20 cellular contexts compared by ENCODE assay signal in genomic region chr5:54988218-54988617, GRCh38. TPM values are rescaled to one million over a fixed set of nuclear protein-coding genes. Genes with fewer than 3 reads are reported as not detected.
DNase-seq lines count a peak whose midpoint lies in the region; ATAC-seq, FAIRE-seq and TF ChIP-seq lines count a peak whose summit lies in the region.
"Had no signal": no experiment of that assay in that cellular context is flagged by ENCODE, and none has a peak within 500 bp of the region (broad histone marks: within the 10 kb centered on the region; RNA-seq: fewer than 3 reads in every experiment).

No MANE protein-coding gene starts in this region.

- POLR2A ChIA-PET in CD8-positive, alpha-beta memory T cell (lab: Charles Lee): interaction anchor here (0.6 kb wide), 1 partner anchor 229 kb away, joined by 8 read pairs; no protein-coding TSS in a partner anchor
- POLR2A ChIA-PET in GM12878 (lab: Charles Lee): no interaction called here

- no peak overlapping the region for H2AFZ ChIP-seq in GM12878 (ENCODE audit: control insufficient read depth, low read depth, low read length)

- no peak for TF ChIP-seq CTCF in GM12878 (IDR thresholded peaks at IDR 0.05 in 2 of 3, conservative IDR thresholded peaks at IDR 0.05 in 1 of 3; ENCODE audit: control insufficient read depth in 2 of 3, extremely low read depth in 1 of 3, insufficient read depth in 1 of 3, low read depth in 3 of 3, low read length in 3 of 3)
- TF ChIP-seq CTCF in prostate gland (IDR thresholded peaks at IDR 0.05): no peak

- no peaks in the 10 kb centered on the region for H3K27me3 ChIP-seq in CD4-positive, CD25-positive, alpha-beta regulatory T cell (ENCODE audit: control insufficient read depth, insufficient read depth, low read length)
- no peaks in the 10 kb centered on the region for H3K27me3 ChIP-seq in CD8-positive, alpha-beta memory T cell (ENCODE audit: insufficient read depth, low read length, poor library complexity, severe bottlenecking)
- H3K27me3 ChIP-seq in GM12878 (replicated peaks in 1 of 2; ENCODE audit: control insufficient read depth in 2 of 2, insufficient read depth in 2 of 2, low read length in 1 of 2): no peaks in the 10 kb centered on the region; a peak in 2 of 4 replicates
- H3K27me3 ChIP-seq in prostate gland (replicated peaks; ENCODE audit: insufficient read depth): no peaks in the 10 kb centered on the region

- H3K79me2 ChIP-seq in GM12878 (ENCODE audit: control insufficient read depth, insufficient read depth, low read length): no peaks in the 10 kb centered on the region

- no peak for DNase-seq in CD4-positive, CD25-positive, alpha-beta regulatory T cell
- no peak for DNase-seq in CD8-positive, alpha-beta memory T cell
- DNase-seq in NCI-H1694 (lab: John Stamatoyannopoulos, UW) (peak; percentile 54), GM12878 (ENCODE audit: low read depth, low spot score) (no peak), OCI-M1 (lab: John Stamatoyannopoulos, UW) (no peak), prostate gland (ENCODE audit: low spot score) (no peak)
- DNase-seq: C1 segment of cervical spinal cord; DMS53; KBM-7; NCI-H1092; NCI-H1436 treated with DMSO at 0.1 percent for 48 hours; NCI-H2081; NCI-H748 treated with DMSO at 0.1 percent for 48 hours; NK-92 treated with Interleukin-12 subunit alpha and Interleukin-12 subunit beta, amount 100 ng/mL, for 24 hours; PC-3; RPMI8226; SHP77 treated with DMSO at 0.1 percent for 48 hours had no signal

- no peak overlapping the region for H3K27ac ChIP-seq in CD4-positive, CD25-positive, alpha-beta regulatory T cell (ENCODE audit: insufficient read depth, low read length, poor library complexity, severe bottlenecking)
- H3K27ac ChIP-seq in CD8-positive, alpha-beta memory T cell (ENCODE audit: low read depth, low read length): no peak overlapping the region
- H3K27ac ChIP-seq in GM12878 (ENCODE audit: control insufficient read depth, insufficient read depth) (no peak overlapping the region), prostate gland (no peak overlapping the region)

- H3K36me3 ChIP-seq in CD4-positive, CD25-positive, alpha-beta regulatory T cell (ENCODE audit: control insufficient read depth, insufficient read depth, low read length): no peaks in the 10 kb centered on the region
- no peaks in the 10 kb centered on the region for H3K36me3 ChIP-seq in CD8-positive, alpha-beta memory T cell (ENCODE audit: insufficient read depth, low read length)
- H3K36me3 ChIP-seq in GM12878 (ENCODE audit: control insufficient read depth in 2 of 2, insufficient read depth in 2 of 2, low read length in 1 of 2) (no peaks in the 10 kb centered on the region), prostate gland (no peaks in the 10 kb centered on the region)

- no peak for ATAC-seq in CD4-positive, CD25-positive, alpha-beta regulatory T cell (ENCODE audit: low read depth in 2 of 2)
- ATAC-seq in GM12878 (no peak), HG02884 (IDR thresholded peaks at IDR 0.05; ENCODE audit: unreplicated experiment) (no peak)
- ATAC-seq: PC-3 had no signal

- H3K9ac ChIP-seq in GM12878 (ENCODE audit: control insufficient read depth, insufficient read depth, low read length): no peak overlapping the region

- no TSS peak for BruUV-seq in GM12878 (replicated peaks; lab: Mats Ljungman, UMichigan)

- no peak for TF ChIP-seq POLR2A in GM12878 (IDR thresholded peaks at IDR 0.05; ENCODE audit: low read depth, low read length)
- TF ChIP-seq POLR2A in prostate gland (IDR thresholded peaks at IDR 0.05): no peak

- WGBS in GM12878 (ENCODE audit: insufficient coverage, insufficient replicate concordance, low lambda C conversion rate, missing lambda C conversion rate): 0% methylated on average over 1 of the region's 1 CpG
- 71% methylated on average over 1 of the region's 1 CpG for WGBS in prostate gland

- SMC1A ChIA-PET in GM12878 (lab: Charles Lee; ENCODE audit: uncharacterized antibody, unreplicated experiment): no interaction called here

- no peak for TF ChIP-seq RAD21 in GM12878 (IDR thresholded peaks at IDR 0.05; ENCODE audit: insufficient read depth, low read depth, low read length)

- H3K4me3 Mint-ChIP-seq in CD4-positive, CD25-positive, alpha-beta regulatory T cell: peak overlapping the region in 1 of 4 donors; percentile 18
- peak overlapping the region in 5 of 7 donors; percentile 5 to 53 (median 30) for H3K4me3 Mint-ChIP-seq in CD8-positive, alpha-beta memory T cell

- no peaks in the 10 kb centered on the region for H3K36me3 Mint-ChIP-seq in CD4-positive, CD25-positive, alpha-beta regulatory T cell
- H3K36me3 Mint-ChIP-seq in CD8-positive, alpha-beta memory T cell: peaks cover 0 to 4% (median 0%) of the 10 kb centered on the region in 3 donors

- H3K4me1 ChIP-seq in CD4-positive, CD25-positive, alpha-beta regulatory T cell (ENCODE audit: control insufficient read depth, insufficient read depth, low read length, poor library complexity, severe bottlenecking): peaks cover 18% of the 10 kb centered on the region
- H3K4me1 ChIP-seq in CD8-positive, alpha-beta memory T cell (ENCODE audit: insufficient read depth, low read length): peaks cover 42% of the 10 kb centered on the region
- no peaks in the 10 kb centered on the region for H3K4me1 ChIP-seq in GM12878 (ENCODE audit: control insufficient read depth, insufficient read depth, low read length)
- H3K4me1 ChIP-seq in prostate gland (replicated peaks): no peaks in the 10 kb centered on the region

- peak; percentile 7 for FAIRE-seq in GM12878 (lab: Jason Lieb, UNC)

- RAD21 ChIA-PET in GM12878 (lab: Charles Lee; ENCODE audit: unreplicated experiment): no interaction called here

- no peaks in the 10 kb centered on the region for H4K20me1 ChIP-seq in GM12878 (ENCODE audit: control insufficient read depth, insufficient read depth)

- H3K27ac Mint-ChIP-seq in CD4-positive, CD25-positive, alpha-beta regulatory T cell: no peak overlapping the region
- peak overlapping the region in 5 of 8 donors; percentile 4 to 63 (median 28) for H3K27ac Mint-ChIP-seq in CD8-positive, alpha-beta memory T cell

- no peak overlapping the region for H3K4me2 ChIP-seq in GM12878 (ENCODE audit: control insufficient read depth, insufficient read depth)

- intact Hi-C loops in GM12878 (cut with micrococcal nuclease; ENCODE audit: unreplicated experiment) (no loop called here), prostate gland (cut with DNase I) (no loop called here)

- in situ Hi-C loops in GM12878 (cut with MboI): no loop called here

- CTCF ChIA-PET in CD8-positive, alpha-beta memory T cell (lab: Charles Lee): interaction anchor here (0.7 to 1.0 kb wide), 3 partner anchors 36 to 159 kb away, joined by 3 to 6 read pairs (median 3); partner anchors contain the start of gene GZMK
- CTCF ChIA-PET in GM12878 (lab: Yijun Ruan, JAX): no interaction called here

- peak overlapping the region; percentile 56 for H3K4me3 ChIP-seq in CD4-positive, CD25-positive, alpha-beta regulatory T cell (ENCODE audit: low read depth, low read length)
- no peak overlapping the region for H3K4me3 ChIP-seq in CD8-positive, alpha-beta memory T cell (ENCODE audit: low read length)
- no peak overlapping the region for H3K4me3 ChIP-seq in GM12878
- no peak overlapping the region for H3K4me3 ChIP-seq in prostate gland

- H3K27me3 Mint-ChIP-seq in CD4-positive, CD25-positive, alpha-beta regulatory T cell: peaks cover 12% of the 10 kb centered on the region
- H3K27me3 Mint-ChIP-seq in CD8-positive, alpha-beta memory T cell: no peaks in the 10 kb centered on the region

- peaks cover 0 to 1% (median 0%) of the 10 kb centered on the region in 7 donors for H3K9me3 Mint-ChIP-seq in CD4-positive, CD25-positive, alpha-beta regulatory T cell
- H3K9me3 Mint-ChIP-seq in CD8-positive, alpha-beta memory T cell: no peaks in the 10 kb centered on the region

- H3K9me3 ChIP-seq in CD4-positive, CD25-positive, alpha-beta regulatory T cell (ENCODE audit: control insufficient read depth in 2 of 2, low read length in 2 of 2): no peaks in the 10 kb centered on the region
- H3K9me3 ChIP-seq in CD8-positive, alpha-beta memory T cell (ENCODE audit: low read length): no peaks in the 10 kb centered on the region
- H3K9me3 ChIP-seq in GM12878 (replicated peaks; ENCODE audit: control insufficient read depth, insufficient read depth, low read length) (no peaks in the 10 kb centered on the region), prostate gland (no peaks in the 10 kb centered on the region)

- no peak for TF ChIP-seq EP300 in GM12878 (IDR thresholded peaks at IDR 0.05; ENCODE audit: borderline replicate concordance in 1 of 2, control insufficient read depth in 1 of 2, low read depth in 2 of 2, low read length in 2 of 2)

- peaks cover 27 to 62% (median 43%) of the 10 kb centered on the region in 4 donors for H3K4me1 Mint-ChIP-seq in CD4-positive, CD25-positive, alpha-beta regulatory T cell
- H3K4me1 Mint-ChIP-seq in CD8-positive, alpha-beta memory T cell: peaks cover 64 to 89% (median 65%) of the 10 kb centered on the region in 3 donors

RNA-seq across cellular contexts. Expression of gene ESM1, which starts 2.8 kb away (rescaled TPM):
- total RNA-seq in CD4-positive, CD25-positive, alpha-beta regulatory T cell: 0.42 TPM
- under 1 TPM in 3 of 4 donors, not detected in 1; 0.25 to 0.68 (median 0.40) TPM for polyA plus RNA-seq in CD4-positive, CD25-positive, alpha-beta regulatory T cell
- total RNA-seq in CD8-positive, alpha-beta memory T cell: under 1 TPM; 0.20 to 0.37 TPM
- polyA plus RNA-seq in CD8-positive, alpha-beta memory T cell: 1.7 TPM
- not detected in 2 replicates for total RNA-seq in GM12878 (2013; cell fraction: nucleolus; rRNA removed)
- not detected in 2 replicates for total RNA-seq in GM12878 (2014; rRNA removed)
- not detected in 2 replicates for total RNA-seq in GM12878 (2014; rRNA removed; fragmentation: Illumina TruSeq; extraction: Trizol)
- not detected in 2 replicates for total RNA-seq in GM12878 (2021)
- polyA plus RNA-seq in GM12878 (2011; ENCODE audit: low read depth): not detected
- polyA plus RNA-seq in GM12878 (2011; rRNA removed): not detected in 2 replicates
- not detected in 2 replicates for polyA plus RNA-seq in GM12878 (2011; cell fraction: cytosol; rRNA removed)
- polyA plus RNA-seq in GM12878 (2011; cell fraction: nucleus; rRNA removed): not detected in 2 replicates
- polyA plus RNA-seq in GM12878 (2012): not detected in 2 replicates
- not detected in 2 replicates for polyA plus RNA-seq in GM12878 (2014; fragmentation: Illumina TruSeq; extraction: Trizol)
- not detected for polyA plus RNA-seq in GM12878 (2014; fragmentation: Nextera tagmentation; extraction: Ambion mirVana)
- polyA plus RNA-seq in GM12878 (2014; rRNA removed): not detected in 2 replicates
- not detected for polyA plus RNA-seq in GM12878 (2016; fragmentation: Nextera tagmentation; extraction: Ambion mirVana)
- not detected in 2 replicates for polyA minus RNA-seq in GM12878 (2011; rRNA and poly(A)+ RNA removed)
- not detected in 2 replicates for polyA minus RNA-seq in GM12878 (2011; cell fraction: cytosol; rRNA and poly(A)+ RNA removed)
- polyA minus RNA-seq in GM12878 (2011; cell fraction: nucleus; rRNA and poly(A)+ RNA removed): not detected in 2 replicates
- total RNA-seq in prostate gland: not detected
- total RNA-seq: H4 had no signal

RNA-seq across cellular contexts. Expression of gene GZMK, which starts 35.8 kb away (rescaled TPM):
- total RNA-seq in CD4-positive, CD25-positive, alpha-beta regulatory T cell: 19.8 TPM
- polyA plus RNA-seq in CD4-positive, CD25-positive, alpha-beta regulatory T cell: 10 to 100 TPM; 10.8 to 30.5 (median 22.0) TPM
- 10 to 100 TPM; 12.0 to 13.3 TPM for total RNA-seq in CD8-positive, alpha-beta memory T cell
- 880 TPM for polyA plus RNA-seq in CD8-positive, alpha-beta memory T cell
- not detected in 2 replicates for total RNA-seq in GM12878 (2013; cell fraction: nucleolus; rRNA removed)
- total RNA-seq in GM12878 (2014; rRNA removed): not detected in 2 replicates
- not detected in 2 replicates for total RNA-seq in GM12878 (2014; rRNA removed; fragmentation: Illumina TruSeq; extraction: Trizol)
- total RNA-seq in GM12878 (2021): not detected in 2 replicates
- polyA plus RNA-seq in GM12878 (2011; ENCODE audit: low read depth): not detected
- 0.72 and 1.5 TPM in 2 replicates for polyA plus RNA-seq in GM12878 (2011; rRNA removed)
- polyA plus RNA-seq in GM12878 (2011; cell fraction: cytosol; rRNA removed): 0.31 and 0.43 TPM in 2 replicates
- polyA plus RNA-seq in GM12878 (2011; cell fraction: nucleus; rRNA removed): 0.21 and 0.22 TPM in 2 replicates
- not detected in 2 replicates for polyA plus RNA-seq in GM12878 (2012)
- polyA plus RNA-seq in GM12878 (2014; fragmentation: Illumina TruSeq; extraction: Trizol): not detected in 2 replicates
- polyA plus RNA-seq in GM12878 (2014; fragmentation: Nextera tagmentation; extraction: Ambion mirVana): not detected
- polyA plus RNA-seq in GM12878 (2014; rRNA removed): not detected in 2 replicates
- not detected for polyA plus RNA-seq in GM12878 (2016; fragmentation: Nextera tagmentation; extraction: Ambion mirVana)
- polyA minus RNA-seq in GM12878 (2011; rRNA and poly(A)+ RNA removed): not detected in 2 replicates
- not detected in 2 replicates for polyA minus RNA-seq in GM12878 (2011; cell fraction: cytosol; rRNA and poly(A)+ RNA removed)
- not detected in 2 replicates for polyA minus RNA-seq in GM12878 (2011; cell fraction: nucleus; rRNA and poly(A)+ RNA removed)
- under 1 TPM in 1 of 2 donors, not detected in 1; 0.45 TPM for total RNA-seq in prostate gland
- total RNA-seq: H4, NCI-H460, PC-3 had no signal

Comparison
In these comparisons a context has a peak if more than half of its experiments do, and no peak if none do; other contexts are left out.
1. H3K27ac Mint-ChIP-seq: peak in CD8-positive, alpha-beta memory T cell (5 of 8); none in CD4-positive, CD25-positive, alpha-beta regulatory T cell (0 of 3).
2. RNA of gene GZMK, which starts 35.8 kb away (total RNA-seq): 19.8 TPM in CD4-positive, CD25-positive, alpha-beta regulatory T cell (single experiment) and 12.0 to 13.3 TPM in CD8-positive, alpha-beta memory T cell; 0.45 TPM in prostate gland and not detected in GM12878; every median in the first group is over 4 times any median in the second.